ENCODE assay signal across 13 cellular contexts in genomic region chr1:229092377-229093257, GRCh38.
DNase-seq lines count a peak whose midpoint lies in the region; ATAC-seq and TF ChIP-seq lines count a peak whose summit lies in the region.
"Had no signal": no experiment of that assay in that cellular context is flagged by ENCODE, and none has a peak within 500 bp of the region (broad histone marks: within the 10 kb centered on the region; RNA-seq: fewer than 3 reads in every experiment).

No MANE protein-coding gene starts in this region.

- peaks cover 2% of the 10 kb centered on the region for H3K27me3 Mint-ChIP-seq in activated CD8-positive, alpha-beta T cell treated with anti-CD3 and anti-CD28 coated beads, Interleukin-2, amount 10 ng/mL, durations not matched to agents 7 days and 5 days (ENCODE audit: low read depth)
- no peaks in the 10 kb centered on the region for H3K27me3 Mint-ChIP-seq in activated CD8-positive, alpha-beta T cell treated with anti-CD3 and anti-CD28 coated beads for 36 hours
- H3K27me3 Mint-ChIP-seq in activated B cell treated with CpG ODN at 0.5 μM for 24 hours (peaks cover 10% of the 10 kb centered on the region), mesothelial cell of epicardium (ENCODE audit: low read depth) (no peaks in the 10 kb centered on the region), endothelial cell (ENCODE audit: unreplicated experiment) (peaks cover 2% of the 10 kb centered on the region), natural killer cell (ENCODE audit: low read depth in 2 of 2) (peaks cover 0 to 5% of the 10 kb centered on the region in 2 donors)
- H3K27me3 Mint-ChIP-seq: activated naive CD4-positive, alpha-beta T cell treated with anti-CD3 and anti-CD28 coated beads, Interleukin-2, amount 50 U/mL, for 24 hours had no signal

- peak overlapping the region; percentile 70 for H3K27ac ChIP-seq in upper lobe of right lung
- H3K27ac ChIP-seq: right lobe of liver had no signal

- H3K36me3 Mint-ChIP-seq in activated CD8-positive, alpha-beta T cell treated with anti-CD3 and anti-CD28 coated beads, Interleukin-2, amount 10 ng/mL, durations not matched to agents 7 days and 5 days (ENCODE audit: low read depth), result no peaks in the 10 kb centered on the region
- H3K36me3 Mint-ChIP-seq in activated CD8-positive, alpha-beta T cell treated with anti-CD3 and anti-CD28 coated beads for 36 hours (ENCODE audit: low read depth), result no peaks in the 10 kb centered on the region
- no peaks in the 10 kb centered on the region for H3K36me3 Mint-ChIP-seq in activated B cell treated with CpG ODN at 0.5 μM for 24 hours (ENCODE audit: low read depth)
- no peaks in the 10 kb centered on the region for H3K36me3 Mint-ChIP-seq in mesothelial cell of epicardium
- H3K36me3 Mint-ChIP-seq in endothelial cell (ENCODE audit: low read depth, unreplicated experiment), result no peaks in the 10 kb centered on the region
- H3K36me3 Mint-ChIP-seq in natural killer cell, result no peaks in the 10 kb centered on the region
- H3K36me3 Mint-ChIP-seq: activated naive CD4-positive, alpha-beta T cell treated with anti-CD3 and anti-CD28 coated beads, Interleukin-2, amount 50 U/mL, for 24 hours; IgD-negative memory B cell had no signal

- DNase-seq in activated CD8-positive, alpha-beta T cell treated with anti-CD3 and anti-CD28 coated beads, Interleukin-2, amount 10 ng/mL, durations not matched to agents 7 days and 5 days, result no peak
- DNase-seq in activated CD8-positive, alpha-beta T cell treated with anti-CD3 and anti-CD28 coated beads for 36 hours, result no peak
- DNase-seq in activated B cell treated with CpG ODN at 0.5 μM for 24 hours, result no peak
- no peak for DNase-seq in mesothelial cell of epicardium (ENCODE audit: low spot score in 2 of 2, unreplicated experiment in 2 of 2)
- DNase-seq in upper lobe of right lung, result no peak
- DNase-seq in endothelial cell (ENCODE audit: low spot score), result no peak
- no peak for DNase-seq in natural killer cell
- DNase-seq: ACHN; activated CD4-positive, CD25-positive, alpha-beta regulatory T cell had no signal

- H3K9me3 Mint-ChIP-seq in activated CD8-positive, alpha-beta T cell treated with anti-CD3 and anti-CD28 coated beads, Interleukin-2, amount 10 ng/mL, durations not matched to agents 7 days and 5 days (ENCODE audit: insufficient read depth), result no peaks in the 10 kb centered on the region
- H3K9me3 Mint-ChIP-seq in activated CD8-positive, alpha-beta T cell treated with anti-CD3 and anti-CD28 coated beads for 36 hours, result no peaks in the 10 kb centered on the region
- H3K9me3 Mint-ChIP-seq in activated B cell treated with CpG ODN at 0.5 μM for 24 hours (no peaks in the 10 kb centered on the region), mesothelial cell of epicardium (no peaks in the 10 kb centered on the region), endothelial cell (ENCODE audit: unreplicated experiment) (no peaks in the 10 kb centered on the region), natural killer cell (no peaks in the 10 kb centered on the region)
- H3K9me3 Mint-ChIP-seq: activated naive CD4-positive, alpha-beta T cell treated with anti-CD3 and anti-CD28 coated beads, Interleukin-2, amount 50 U/mL, for 24 hours had no signal

- peaks cover 9% of the 10 kb centered on the region for H3K4me1 Mint-ChIP-seq in activated CD8-positive, alpha-beta T cell treated with anti-CD3 and anti-CD28 coated beads, Interleukin-2, amount 10 ng/mL, durations not matched to agents 7 days and 5 days (ENCODE audit: low read depth)
- peaks cover 7% of the 10 kb centered on the region for H3K4me1 Mint-ChIP-seq in activated CD8-positive, alpha-beta T cell treated with anti-CD3 and anti-CD28 coated beads for 36 hours (ENCODE audit: low read depth)
- H3K4me1 Mint-ChIP-seq in activated B cell treated with CpG ODN at 0.5 μM for 24 hours (peaks cover 21% of the 10 kb centered on the region), mesothelial cell of epicardium (peaks cover 44% of the 10 kb centered on the region), endothelial cell (ENCODE audit: unreplicated experiment) (peaks cover 5% of the 10 kb centered on the region), natural killer cell (no peaks in the 10 kb centered on the region)

- CTCF ChIA-PET in activated CD8-positive, alpha-beta T cell treated with anti-CD3 and anti-CD28 coated beads, Interleukin-2, amount 10 ng/mL, durations not matched to agents 7 days and 5 days (lab: Charles Lee), result interaction anchor here (1.4 to 3.1 kb wide), 2 partner anchors 20 to 135 kb away, joined by 3 to 13 read pairs; no protein-coding TSS in a partner anchor
- CTCF ChIA-PET in activated CD8-positive, alpha-beta T cell treated with anti-CD3 and anti-CD28 coated beads for 36 hours (lab: Charles Lee), result interaction anchor here (0.7 to 2.1 kb wide), 3 partner anchors 135 to 433 kb away, joined by 3 to 6 read pairs (median 6); no protein-coding TSS in a partner anchor
- CTCF ChIA-PET in activated B cell treated with CpG ODN at 0.5 μM for 24 hours (lab: Charles Lee), result interaction anchor here (0.7 kb wide), 1 partner anchor 363 kb away, joined by 3 read pairs; no protein-coding TSS in a partner anchor

- H3K27ac Mint-ChIP-seq in activated CD8-positive, alpha-beta T cell treated with anti-CD3 and anti-CD28 coated beads, Interleukin-2, amount 10 ng/mL, durations not matched to agents 7 days and 5 days, result peak overlapping the region; percentile 28
- H3K27ac Mint-ChIP-seq in activated CD8-positive, alpha-beta T cell treated with anti-CD3 and anti-CD28 coated beads for 36 hours, result no peak overlapping the region
- H3K27ac Mint-ChIP-seq in activated B cell treated with CpG ODN at 0.5 μM for 24 hours (no peak overlapping the region), mesothelial cell of epicardium (peak overlapping the region; percentile 98), endothelial cell (ENCODE audit: unreplicated experiment) (no peak overlapping the region), natural killer cell (no peak overlapping the region)
- H3K27ac Mint-ChIP-seq: activated naive CD4-positive, alpha-beta T cell treated with anti-CD3 and anti-CD28 coated beads, Interleukin-2, amount 50 U/mL, for 24 hours; IgD-negative memory B cell had no signal

- H3K9me3 ChIP-seq in upper lobe of right lung, result no peaks in the 10 kb centered on the region
- H3K9me3 ChIP-seq: right lobe of liver had no signal

- no peak overlapping the region for H3K4me3 ChIP-seq in upper lobe of right lung
- H3K4me3 ChIP-seq: right lobe of liver had no signal

- POLR2A ChIA-PET in activated CD8-positive, alpha-beta T cell treated with anti-CD3 and anti-CD28 coated beads, Interleukin-2, amount 10 ng/mL, durations not matched to agents 7 days and 5 days (lab: Charles Lee), result interaction anchor here (0.5 kb wide), 1 partner anchor 846 kb away, joined by 3 read pairs; no protein-coding TSS in a partner anchor
- POLR2A ChIA-PET in activated CD8-positive, alpha-beta T cell treated with anti-CD3 and anti-CD28 coated beads for 36 hours (lab: Charles Lee), result interaction anchor here (0.8 kb wide), 1 partner anchor 11 kb away, joined by 3 read pairs; no protein-coding TSS in a partner anchor
- POLR2A ChIA-PET in activated B cell treated with CpG ODN at 0.5 μM for 24 hours (lab: Charles Lee), result no interaction called here

- no peak for TF ChIP-seq CTCF in activated CD8-positive, alpha-beta T cell treated with anti-CD3 and anti-CD28 coated beads for 36 hours (IDR thresholded peaks at IDR 0.05)
- no peak for TF ChIP-seq CTCF in activated B cell treated with CpG ODN at 0.5 μM for 24 hours (IDR thresholded peaks at IDR 0.05)
- no peak for TF ChIP-seq CTCF in mesothelial cell of epicardium (IDR thresholded peaks at IDR 0.05; ENCODE audit: unreplicated experiment)
- no peak for TF ChIP-seq CTCF in upper lobe of right lung (IDR thresholded peaks at IDR 0.05)
- no peak for TF ChIP-seq CTCF in endothelial cell (IDR thresholded peaks at IDR 0.05; ENCODE audit: unreplicated experiment)
- TF ChIP-seq CTCF in natural killer cell (IDR thresholded peaks at IDR 0.05), result no peak

- H3K4me3 Mint-ChIP-seq in activated CD8-positive, alpha-beta T cell treated with anti-CD3 and anti-CD28 coated beads, Interleukin-2, amount 10 ng/mL, durations not matched to agents 7 days and 5 days, result no peak overlapping the region
- H3K4me3 Mint-ChIP-seq in activated CD8-positive, alpha-beta T cell treated with anti-CD3 and anti-CD28 coated beads for 36 hours, result no peak overlapping the region
- H3K4me3 Mint-ChIP-seq in activated B cell treated with CpG ODN at 0.5 μM for 24 hours (no peak overlapping the region), mesothelial cell of epicardium (no peak overlapping the region), endothelial cell (ENCODE audit: unreplicated experiment) (no peak overlapping the region), natural killer cell (no peak overlapping the region)
- H3K4me3 Mint-ChIP-seq: activated naive CD4-positive, alpha-beta T cell treated with anti-CD3 and anti-CD28 coated beads, Interleukin-2, amount 50 U/mL, for 24 hours had no signal

- peaks cover 17% of the 10 kb centered on the region for H3K4me1 ChIP-seq in upper lobe of right lung
- H3K4me1 ChIP-seq: right lobe of liver had no signal

- no peak for ATAC-seq in activated CD8-positive, alpha-beta T cell treated with anti-CD3 and anti-CD28 coated beads, Interleukin-2, amount 10 ng/mL, durations not matched to agents 7 days and 5 days
- ATAC-seq in activated CD8-positive, alpha-beta T cell treated with anti-CD3 and anti-CD28 coated beads for 36 hours, result no peak
- ATAC-seq in activated B cell treated with CpG ODN at 0.5 μM for 24 hours (ENCODE audit: low read depth), result peak; percentile 42
- no peak for ATAC-seq in upper lobe of right lung
- ATAC-seq in HG02870 (IDR thresholded peaks at IDR 0.05; ENCODE audit: unreplicated experiment), result no peak
- ATAC-seq in natural killer cell, result no peak

- no peaks in the 10 kb centered on the region for H3K36me3 ChIP-seq in upper lobe of right lung
- H3K36me3 ChIP-seq: right lobe of liver had no signal

- intact Hi-C loops in activated CD8-positive, alpha-beta T cell treated with anti-CD3 and anti-CD28 coated beads for 36 hours (cut with micrococcal nuclease), result no loop called here
- intact Hi-C loops in activated B cell treated with CpG ODN at 0.5 μM for 24 hours (cut with micrococcal nuclease), result no loop called here
- intact Hi-C loops in upper lobe of right lung (cut with DNase I), result no loop called here
- intact Hi-C loops in natural killer cell (cut with micrococcal nuclease), result no loop called here

- H3K27me3 ChIP-seq in upper lobe of right lung, result no peaks in the 10 kb centered on the region
- H3K27me3 ChIP-seq: right lobe of liver had no signal

Comparison
In these comparisons a context has a peak if more than half of its experiments do, and no peak if none do; other contexts are left out.
1. H3K27ac Mint-ChIP-seq: peak in activated CD8-positive, alpha-beta T cell treated with anti-CD3 and anti-CD28 coated beads, Interleukin-2, amount 10 ng/mL, durations not matched to agents 7 days and 5 days (single experiment) and mesothelial cell of epicardium (single experiment); none in activated CD8-positive, alpha-beta T cell treated with anti-CD3 and anti-CD28 coated beads for 36 hours (single experiment), activated B cell treated with CpG ODN at 0.5 μM for 24 hours (single experiment), endothelial cell (single experiment) and natural killer cell (0 of 2).